In genomic region chr1:243742814-243743213, GRCh38 we compare ENCODE assay signal across 18 cellular contexts.
DNase-seq lines count a peak whose midpoint lies in the region; FAIRE-seq and TF ChIP-seq lines count a peak whose summit lies in the region.
"Had no signal": no experiment of that assay in that cellular context is flagged by ENCODE, and none has a peak within 500 bp of the region (broad histone marks: within the 10 kb centered on the region; RNA-seq: fewer than 3 reads in every experiment).

No MANE protein-coding gene starts in this region.

- H3K36me3 Mint-ChIP-seq in HFFc6 (ENCODE audit: low read depth) = peaks cover 27% of the 10 kb centered on the region

- H3K9me3 Mint-ChIP-seq in HFFc6 = peaks cover 4% of the 10 kb centered on the region; the same call in 1 of the 2 replicates
- H3K9me3 Mint-ChIP-seq: stimulated activated memory B cell treated with anti-CD40 and anti-IgM and Interleukin-4, amounts not matched to agents 10 μg/mL and 1 μg/mL and 100 μg/mL, for 72 hours had no signal

- peak overlapping the region; percentile 88 for H3K27ac Mint-ChIP-seq in HFFc6
- H3K27ac Mint-ChIP-seq: stimulated activated memory B cell treated with anti-CD40 and anti-IgM and Interleukin-4, amounts not matched to agents 10 μg/mL and 1 μg/mL and 100 μg/mL, for 72 hours had no signal

- intact Hi-C loops in posterior vena cava (cut with DNase I) = no loop called here

- H3K4me3 Mint-ChIP-seq in HFFc6 = peak overlapping the region; percentile 87
- H3K4me3 Mint-ChIP-seq: stimulated activated memory B cell treated with anti-CD40 and anti-IgM and Interleukin-4, amounts not matched to agents 10 μg/mL and 1 μg/mL and 100 μg/mL, for 72 hours had no signal

- FAIRE-seq in D721Med (lab: Jason Lieb, UNC) = no peak

- peaks cover 2% of the 10 kb centered on the region; the same call in 1 of the 2 replicates for H3K27me3 Mint-ChIP-seq in HFFc6 (ENCODE audit: insufficient read depth)
- H3K27me3 Mint-ChIP-seq: stimulated activated memory B cell treated with anti-CD40 and anti-IgM and Interleukin-4, amounts not matched to agents 10 μg/mL and 1 μg/mL and 100 μg/mL, for 72 hours had no signal

- no peak for TF ChIP-seq CTCF in HFFc6 (IDR thresholded peaks at IDR 0.05)
- no peak for TF ChIP-seq CTCF in D721Med (IDR thresholded peaks at IDR 0.05; ENCODE audit: insufficient read depth, missing control alignments)

- DNase-seq in AG08395 (ENCODE audit: low spot score) (peak; percentile 51), HFFc6 (peak; percentile 90), brain pericyte (ENCODE audit: low read depth, low spot score) (peak; percentile 11), iris pigment epithelial cell (ENCODE audit: low read depth) (peak; percentile 94), D721Med (ENCODE audit: insufficient read length, low spot score) (no peak), posterior vena cava (ENCODE audit: low spot score) (no peak), OCI-M1 (lab: John Stamatoyannopoulos, UW) (no peak)
- DNase-seq in stimulated activated CD4-positive, alpha-beta T cell treated with anti-CD3 and anti-CD28 coated beads, Interleukin-4, amount 100 ng/mL, for 24 hours = no peak
- DNase-seq: activated naive CD4-positive, alpha-beta T cell treated with anti-CD3 and anti-CD28 coated beads, Interleukin-2, amount 50 U/mL, for 16 hours; BE2C; dorsolateral prefrontal cortex; head of caudate nucleus; lower lobe of right lung; MM.1S; NCI-H345; RPMI8226; stimulated activated CD4-positive, alpha-beta T cell treated with anti-CD3 and anti-CD28 coated beads, Interleukin-1b, Interleukin-23, amount 100 ng/mL, for 48 hours had no signal

- H3K4me1 Mint-ChIP-seq in HFFc6 (ENCODE audit: low read depth) = peaks cover 72% of the 10 kb centered on the region

Comparison
In these comparisons a context has a peak if more than half of its experiments do, and no peak if none do; other contexts are left out.
1. DNase-seq: peak in AG08395 (single experiment), HFFc6 (single experiment), brain pericyte (single experiment) and iris pigment epithelial cell (single experiment); none in D721Med (single experiment), posterior vena cava (single experiment), OCI-M1 (single experiment) and stimulated activated CD4-positive, alpha-beta T cell treated with anti-CD3 and anti-CD28 coated beads, Interleukin-4, amount 100 ng/mL, for 24 hours (single experiment).